Comparison of ENCODE assay signal across 15 cellular contexts in the genomic region with DNA sequence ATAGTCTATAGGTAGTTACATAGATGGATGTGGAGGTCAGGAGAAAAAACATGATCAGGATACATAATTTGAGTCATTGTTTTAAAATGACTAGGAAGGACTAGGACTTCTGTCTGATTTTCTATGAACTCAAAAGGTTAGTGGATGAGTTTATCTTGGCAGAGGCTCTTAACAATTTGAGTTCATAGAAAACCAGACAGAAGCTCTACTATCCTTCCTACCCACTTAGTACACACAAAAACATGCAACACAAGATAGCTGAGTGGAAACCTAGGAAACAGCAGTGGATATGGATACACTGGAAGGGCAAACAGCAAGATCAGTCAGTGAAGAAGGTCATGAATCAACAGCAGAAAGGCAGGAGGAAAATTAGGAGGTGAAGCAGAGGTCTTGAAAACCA.
DNase-seq lines count a peak whose midpoint lies in the region; ATAC-seq and TF ChIP-seq lines count a peak whose summit lies in the region.
"Had no signal": no experiment of that assay in that cellular context is flagged by ENCODE, and none has a peak within 500 bp of the region (broad histone marks: within the 10 kb centered on the region; RNA-seq: fewer than 3 reads in every experiment).

No MANE protein-coding gene starts in this region.

- H3K27me3 Mint-ChIP-seq in HFFc6 (ENCODE audit: insufficient read depth) (no peaks in the 10 kb centered on the region), Calu3 (ENCODE audit: unreplicated experiment) (no peaks in the 10 kb centered on the region)

- DNase-seq in AG10803 (ENCODE audit: low read depth), result peak; percentile 11
- peak; percentile 7 for DNase-seq in HFFc6
- peak; percentile 39 for DNase-seq in choroid plexus epithelial cell (ENCODE audit: low read depth)
- peak; percentile 7 for DNase-seq in skeletal muscle cell (ENCODE audit: low read depth)
- DNase-seq in Calu3, result no peak
- DNase-seq in NCI-H526 (lab: John Stamatoyannopoulos, UW), result no peak
- DNase-seq: AML-193, DMS79 treated with DMSO at 0.1 percent for 48 hours, NCI-H1417 treated with DMSO at 0.1 percent for 48 hours, NCI-H187 treated with DMSO at 0.1 percent for 48 hours, NCI-H226, NCI-H524 treated with DMSO at 0.1 percent for 48 hours, PC-9 had no signal

- H3K4me3 Mint-ChIP-seq in HFFc6 (peak overlapping the region; percentile 44), Calu3 (ENCODE audit: low read depth, unreplicated experiment) (no peak overlapping the region)

- no TSS peak for BruUV-seq in Calu3 (replicated peaks; lab: Mats Ljungman, UMichigan)

- peaks cover 24% of the 10 kb centered on the region for H3K36me3 Mint-ChIP-seq in HFFc6 (ENCODE audit: low read depth)
- H3K36me3 Mint-ChIP-seq in Calu3 (ENCODE audit: insufficient read depth, unreplicated experiment), result no peaks in the 10 kb centered on the region

- intact Hi-C loops in Calu3 (cut with micrococcal nuclease; ENCODE audit: unreplicated experiment), result no loop called here

- TF ChIP-seq CTCF in AG10803 (conservative IDR thresholded peaks at IDR 0.05; ENCODE audit: low read length), result no peak
- no peak for TF ChIP-seq CTCF in HFFc6 (IDR thresholded peaks at IDR 0.05)
- no peak for TF ChIP-seq CTCF in choroid plexus epithelial cell (conservative IDR thresholded peaks at IDR 0.05; ENCODE audit: low read depth, low read length)
- no peak for TF ChIP-seq CTCF in Calu3 (IDR thresholded peaks at IDR 0.05; ENCODE audit: unreplicated experiment)

- CTCF ChIA-PET in Calu3 (lab: Charles Lee), result no interaction called here

- H3K27ac Mint-ChIP-seq in HFFc6 (peak overlapping the region; percentile 88), Calu3 (ENCODE audit: unreplicated experiment) (no peak overlapping the region)

- ATAC-seq in HG03521 (IDR thresholded peaks at IDR 0.05; ENCODE audit: unreplicated experiment), result no peak
- ATAC-seq: HepG2 had no signal

- H3K4me1 Mint-ChIP-seq in HFFc6 (ENCODE audit: low read depth) (peaks cover 43% of the 10 kb centered on the region), Calu3 (ENCODE audit: low read depth, unreplicated experiment) (no peaks in the 10 kb centered on the region)

- H3K4me3 ChIP-seq in AG10803 (ENCODE audit: low read length) (no peak overlapping the region), choroid plexus epithelial cell (ENCODE audit: low read depth, low read length) (no peak overlapping the region), skeletal muscle cell (ENCODE audit: low read depth, low read length) (no peak overlapping the region)
- H3K4me3 ChIP-seq: PC-9 had no signal

- H3K9me3 Mint-ChIP-seq in HFFc6, result no peaks in the 10 kb centered on the region
- H3K9me3 Mint-ChIP-seq in Calu3 (ENCODE audit: low read depth, unreplicated experiment), result no peaks in the 10 kb centered on the region

Comparison
In these comparisons a context has a peak if more than half of its experiments do, and no peak if none do; other contexts are left out.
1. DNase-seq: peak in AG10803 (single experiment), HFFc6 (single experiment), choroid plexus epithelial cell (single experiment) and skeletal muscle cell (single experiment); none in Calu3 (single experiment) and NCI-H526 (0 of 2).